7 cellular contexts compared by ENCODE assay signal in the genomic region with DNA sequence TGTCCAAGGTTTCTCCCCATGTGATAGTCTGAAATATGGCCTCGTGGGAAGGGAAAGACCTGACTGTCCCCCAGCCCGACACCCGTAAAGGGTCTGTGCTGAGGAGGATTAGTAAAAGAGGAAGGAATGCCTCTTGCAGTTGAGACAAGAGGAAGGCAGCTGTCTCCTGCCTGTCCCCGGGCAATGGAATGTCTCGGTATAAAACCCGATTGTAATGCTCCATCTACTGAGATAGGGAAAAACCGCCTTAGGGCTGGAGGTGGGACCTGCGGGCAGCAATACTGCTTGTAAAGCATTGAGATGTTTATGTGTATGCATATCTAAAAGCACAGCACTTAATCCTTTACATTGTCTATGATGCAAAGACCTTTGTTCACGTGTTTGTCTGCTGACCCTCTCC. TPM values are rescaled to one million over a fixed set of nuclear protein-coding genes. Genes with fewer than 3 reads are reported as not detected.
"Had no signal": no experiment of that assay in that cellular context is flagged by ENCODE, and none has a peak within 500 bp of the region (broad histone marks: within the 10 kb centered on the region; RNA-seq: fewer than 3 reads in every experiment).

No MANE protein-coding gene starts in this region.

RNA-seq across cellular contexts. Expression of a gene that starts 33.9 kb away (rescaled TPM):
- total RNA-seq: activated B cell treated with CpG ODN at 0.5 μM for 24 hours; activated CD4-positive, alpha-beta T cell treated with anti-CD3 and anti-CD28 coated beads, Interleukin-2, amount 10 ng/mL, durations not matched to agents 24 days and 14 days; aorta; breast epithelium; Right ventricle myocardium inferior; SJSA1; T-helper 1 cell treated with Interleukin-12 subunit alpha and Interleukin-12 subunit beta and Interleukin-4 antibody, amounts not matched to agents 30 ng/mL and 1 ng/mL, for 36 hours had no signal
